28 cellular contexts compared by ENCODE assay signal in the genomic region with DNA sequence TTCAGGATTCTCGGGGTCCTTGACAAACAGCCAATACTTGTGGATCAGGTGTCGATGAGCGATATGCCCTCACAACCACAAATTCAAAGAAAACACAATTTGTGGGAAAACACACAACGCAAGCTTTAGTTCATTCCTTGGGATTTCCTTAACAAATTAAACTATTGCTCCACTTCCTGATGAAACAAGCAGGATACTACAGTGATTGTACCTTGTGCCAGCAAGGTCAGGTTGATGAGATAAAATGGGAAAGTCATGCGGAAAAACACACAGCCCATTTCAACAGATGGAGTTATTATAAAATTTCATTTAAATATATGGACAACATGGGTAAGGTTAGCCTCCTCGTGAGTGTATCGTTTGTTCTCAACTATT. TPM values are rescaled to one million over a fixed set of nuclear protein-coding genes. Genes with fewer than 3 reads are reported as not detected.
"Had no signal": no experiment of that assay in that cellular context is flagged by ENCODE, and none has a peak within 500 bp of the region (broad histone marks: within the 10 kb centered on the region; RNA-seq: fewer than 3 reads in every experiment).

No MANE protein-coding gene starts in this region.

- H3K27me3 ChIP-seq: ascending aorta, brain microvascular endothelial cell, SJSA1 had no signal

- H3K9me3 ChIP-seq: ascending aorta, SJSA1 had no signal

- ATAC-seq: activated CD8-positive, alpha-beta memory T cell treated with anti-CD3 and anti-CD28 coated beads, Interleukin-2, amount 10 ng/mL, durations not matched to agents 7 days and 5 days; activated naive CD4-positive, alpha-beta T cell treated with anti-CD3 and anti-CD28 coated beads, Interleukin-2, amount 50 U/mL, for 72 hours; activated naive CD8-positive, alpha-beta T cell treated with anti-CD3 and anti-CD28 coated beads, Interleukin-2, amount 50 U/mL, for 24 hours; SK-N-SH treated with all-trans-retinoic acid at 6 μM for 48 hours had no signal

- H3K36me3 ChIP-seq: ascending aorta, brain microvascular endothelial cell, cardiac muscle cell, SJSA1 had no signal

- DNase-seq: activated B cell treated with CpG ODN at 0.5 μM for 24 hours; activated CD4-positive, alpha-beta T cell treated with anti-CD3 and anti-CD28 coated beads for 1 hour; activated CD4-positive, alpha-beta T cell treated with anti-CD3 and anti-CD28 coated beads, Interleukin-2, amount 10 ng/mL, durations not matched to agents 24 days and 14 days; activated CD4-positive, alpha-beta T cell treated with anti-CD3 and anti-CD28 coated beads, Interleukin-2, amount 50 U/mL, for 48 hours; activated CD8-positive, alpha-beta memory T cell treated with anti-CD3 and anti-CD28 coated beads, Interleukin-2, amount 10 ng/mL, durations not matched to agents 7 days and 5 days; activated effector memory CD4-positive, alpha-beta T cell treated with anti-CD3 and anti-CD28 coated beads, Interleukin-2, amount 50 U/mL, for 16 hours; activated naive CD4-positive, alpha-beta T cell treated with Interleukin-2 at 50 U/mL for 16 hours; activated naive CD8-positive, alpha-beta T cell treated with anti-CD3 and anti-CD28 coated beads, Interleukin-2, amount 50 U/mL, for 24 hours; activated T-cell treated with anti-CD3 and anti-CD28 coated beads, Interleukin-2, amount 50 U/mL, for 24 hours; amniotic stem cell; brain microvascular endothelial cell; cerebellar nuclear complex; Kasumi-1; KBM-7; NCI-H1048; NCI-H187 treated with DMSO at 0.1 percent for 48 hours; NCI-H2171 treated with DMSO at 0.1 percent for 48 hours; NCI-H226; NCI-H526; SHP77; T-helper 2 cell; T1000 had no signal

- H3K4me1 ChIP-seq: ascending aorta had no signal

- H3K4me3 ChIP-seq: ascending aorta, cardiac muscle cell, SJSA1 had no signal

- H3K27ac ChIP-seq: ascending aorta, brain microvascular endothelial cell, cardiac muscle cell, SJSA1 had no signal

RNA-seq across cellular contexts. Expression of a gene that starts 8.8 kb away (rescaled TPM):
- total RNA-seq: activated CD4-positive, alpha-beta T cell treated with anti-CD3 and anti-CD28 coated beads, Interleukin-2, amount 10 ng/mL, durations not matched to agents 24 days and 14 days; activated T-helper 1 cell treated with anti-CD3 and anti-CD28 coated beads, Interleukin-12 subunit alpha, Interleukin-12 subunit beta, Interleukin-2, Interleukin-4 antibody, amounts not matched to agents 30 ng/mL and 10 ng/mL and 1 ng/mL, durations not matched to agents 14 hours and 24 hours and 36 hours had no signal
